ENCODE assay signal across 8 cellular contexts in genomic region chr12:57895337-57896138, GRCh38. TPM values are rescaled to one million over a fixed set of nuclear protein-coding genes. Genes with fewer than 3 reads are reported as not detected.
DNase-seq lines count a peak whose midpoint lies in the region; ATAC-seq and TF ChIP-seq lines count a peak whose summit lies in the region.

No MANE protein-coding gene starts in this region.

- TF ChIP-seq POLR2A in adrenal gland (IDR thresholded peaks at IDR 0.05): no peak
- no peak for TF ChIP-seq POLR2A in thyroid gland (IDR thresholded peaks at IDR 0.05)

- intact Hi-C loops in adrenal gland (cut with DNase I) (loop anchor here (5.0 kb wide), 2 partner anchors 58 to 63 kb away; no protein-coding TSS in a partner anchor), lower lobe of right lung (cut with DNase I) (loop anchor here (10.0 kb wide), 1 partner anchor 61 kb away; no protein-coding TSS in a partner anchor), thyroid gland (cut with DNase I) (loop anchor here (5.0 kb wide), 1 partner anchor 113 kb away; the partner anchor contains the start of gene TSFM)

- peak overlapping the region; percentile 71 for H3K4me3 Mint-ChIP-seq in activated T-cell treated with anti-CD3 and anti-CD28 coated beads, Interleukin-2, amount 50 U/mL, for 4 hours

- H3K27me3 ChIP-seq in adrenal gland (no peaks in the 10 kb centered on the region), lower lobe of right lung (ENCODE audit: low read depth) (no peaks in the 10 kb centered on the region), thyroid gland (no peaks in the 10 kb centered on the region)

- H3K4me1 ChIP-seq in adrenal gland (replicated peaks in 1 of 2) (peaks cover 52 to 86% of the 10 kb centered on the region in 2 donors), lower lobe of right lung (peaks cover 89% of the 10 kb centered on the region), thyroid gland (peaks cover 56 to 82% of the 10 kb centered on the region in 2 donors)

- H3K27me3 Mint-ChIP-seq in activated T-cell treated with anti-CD3 and anti-CD28 coated beads, Interleukin-2, amount 50 U/mL, for 4 hours (ENCODE audit: low read depth): no peaks in the 10 kb centered on the region

- WGBS in adrenal gland, 4 donors: 52 to 70% (median 67%) methylated on average over 5 of the region's 5 CpGs
- 77 to 78% methylated on average over 5 of the region's 5 CpGs for WGBS in thyroid gland, 2 donors

- H3K9me3 ChIP-seq in adrenal gland (replicated peaks in 1 of 3): no peaks in the 10 kb centered on the region
- no peaks in the 10 kb centered on the region for H3K9me3 ChIP-seq in lower lobe of right lung
- no peaks in the 10 kb centered on the region for H3K9me3 ChIP-seq in thyroid gland

- DNase-seq in activated T-cell treated with anti-CD3 and anti-CD28 coated beads, Interleukin-2, amount 50 U/mL, for 4 hours: no peak
- no peak for DNase-seq in activated T-cell treated with anti-CD3 and anti-CD28 coated beads for 4 hours
- DNase-seq in adrenal gland: no peak
- DNase-seq in lower lobe of right lung: no peak
- DNase-seq in thyroid gland: no peak
- no peak for DNase-seq in NCI-H526 (lab: John Stamatoyannopoulos, UW)
- no peak for DNase-seq in middle frontal gyrus (ENCODE audit: extremely low spot score, low spot score)

- ATAC-seq in activated T-cell treated with anti-CD3 and anti-CD28 coated beads, Interleukin-2, amount 50 U/mL, for 4 hours: no peak
- ATAC-seq in lower lobe of right lung (no peak), GM19463 (IDR thresholded peaks at IDR 0.05; ENCODE audit: unreplicated experiment) (no peak)

- peaks cover 59% of the 10 kb centered on the region for H3K4me1 Mint-ChIP-seq in activated T-cell treated with anti-CD3 and anti-CD28 coated beads, Interleukin-2, amount 50 U/mL, for 4 hours (ENCODE audit: low read depth)

- H3K9me3 Mint-ChIP-seq in activated T-cell treated with anti-CD3 and anti-CD28 coated beads, Interleukin-2, amount 50 U/mL, for 4 hours: no peaks in the 10 kb centered on the region

- H3K4me3 ChIP-seq in adrenal gland (peak overlapping the region in 1 of 4 donors; percentile 74), lower lobe of right lung (peak overlapping the region; percentile 66), thyroid gland (replicated peaks in 1 of 3) (peak overlapping the region in 1 of 3 donors; percentile 52)

- H3K36me3 Mint-ChIP-seq in activated T-cell treated with anti-CD3 and anti-CD28 coated beads, Interleukin-2, amount 50 U/mL, for 4 hours (ENCODE audit: insufficient read depth): no peaks in the 10 kb centered on the region

- H3K27ac ChIP-seq in adrenal gland: peak overlapping the region; percentile 56 to 98 (median 81)
- peak overlapping the region; percentile 98 for H3K27ac ChIP-seq in lower lobe of right lung
- peak overlapping the region; percentile 95 to 98 (median 98) for H3K27ac ChIP-seq in thyroid gland

- H3K36me3 ChIP-seq in adrenal gland (replicated peaks in 1 of 2): no peaks in the 10 kb centered on the region
- no peaks in the 10 kb centered on the region for H3K36me3 ChIP-seq in lower lobe of right lung
- no peaks in the 10 kb centered on the region for H3K36me3 ChIP-seq in thyroid gland

- TF ChIP-seq CTCF in adrenal gland (IDR thresholded peaks at IDR 0.05): no peak
- no peak for TF ChIP-seq CTCF in lower lobe of right lung (IDR thresholded peaks at IDR 0.05)
- TF ChIP-seq CTCF in thyroid gland (IDR thresholded peaks at IDR 0.05): no peak

RNA-seq across cellular contexts. Expression of gene ATP23, which starts 45.8 kb away (rescaled TPM):
- 1 to 10 TPM; 3.3 to 7.0 (median 5.9) TPM for total RNA-seq in activated T-cell treated with anti-CD3 and anti-CD28 coated beads, Interleukin-2, amount 50 U/mL, for 4 hours
- total RNA-seq in adrenal gland (10 to 100 TPM in 3 of 8 donors, 1 to 10 TPM in 5; 4.2 to 20.0 (median 6.7) TPM), lower lobe of right lung (5.4 TPM), thyroid gland (10 to 100 TPM in 3 of 4 donors, 1 to 10 TPM in 1; 1.9 to 13.4 (median 11.1) TPM)
- 10 to 100 TPM in 1 of 3 donors, 1 to 10 TPM in 2; 6.6 to 12.1 (median 8.4) TPM for polyA plus RNA-seq in adrenal gland

RNA-seq across cellular contexts. Expression of gene CTDSP2, which starts 49.0 kb away (rescaled TPM):
- 10 to 100 TPM; 30.9 to 41.7 (median 35.3) TPM for total RNA-seq in activated T-cell treated with anti-CD3 and anti-CD28 coated beads, Interleukin-2, amount 50 U/mL, for 4 hours
- total RNA-seq in adrenal gland (100 to 1,000 TPM in 7 of 8 donors, 10 to 100 TPM in 1; 94.7 to 275 (median 252) TPM), lower lobe of right lung (220 TPM), thyroid gland (100 to 1,000 TPM in 3 of 4 donors, 10 to 100 TPM in 1; 91.5 to 190 (median 138) TPM)
- polyA plus RNA-seq in adrenal gland: 10 to 100 TPM; 42.9 to 89.6 (median 51.3) TPM
